Comparison of ENCODE assay signal across 13 cellular contexts in the genomic region with DNA sequence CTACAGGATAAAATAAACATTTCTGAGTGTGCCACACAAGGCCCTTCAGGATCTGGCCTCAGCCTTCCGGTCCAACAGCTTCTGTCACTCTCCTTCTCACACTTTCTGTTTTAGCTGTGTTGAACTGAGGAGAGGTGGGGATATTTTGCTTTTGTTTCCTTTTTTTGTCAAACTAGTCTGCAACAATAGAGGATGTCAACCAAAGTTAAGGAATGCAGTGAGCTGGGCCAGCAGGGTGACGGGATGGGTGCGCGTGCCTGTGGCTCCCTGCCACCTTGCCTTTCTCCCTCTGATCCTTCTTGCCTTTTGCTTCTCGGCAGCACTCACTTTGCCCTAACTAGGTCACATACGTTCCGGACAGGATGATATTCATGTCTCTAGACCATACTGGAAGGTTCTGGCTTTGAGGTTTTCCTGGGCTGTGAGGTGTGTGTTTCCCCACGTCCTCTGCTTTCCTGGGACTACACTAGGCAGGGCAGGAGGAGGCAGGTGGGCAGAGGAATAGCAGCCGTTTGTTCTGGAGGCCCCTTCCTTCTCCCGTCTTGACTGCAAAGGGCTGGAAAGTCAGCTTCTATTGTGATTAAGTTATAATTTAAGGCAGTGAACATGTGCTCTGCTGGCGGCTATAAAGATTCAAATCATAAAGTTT.
DNase-seq lines count a peak whose midpoint lies in the region; ATAC-seq and TF ChIP-seq lines count a peak whose summit lies in the region.
"Had no signal": no experiment of that assay in that cellular context is flagged by ENCODE, and none has a peak within 500 bp of the region (broad histone marks: within the 10 kb centered on the region; RNA-seq: fewer than 3 reads in every experiment).

No MANE protein-coding gene starts in this region.

- H3K36me3 Mint-ChIP-seq in activated naive CD4-positive, alpha-beta T cell treated with anti-CD3 and anti-CD28 coated beads, Interleukin-2, amount 50 U/mL, for 24 hours, result peaks cover 2% of the 10 kb centered on the region
- H3K36me3 Mint-ChIP-seq in activated T-helper 1 cell treated with anti-CD3 and anti-CD28 coated beads, Interleukin-12 subunit alpha, Interleukin-12 subunit beta, Interleukin-2, Interleukin-4 antibody, amounts not matched to agents 30 ng/mL and 10 ng/mL and 1 ng/mL, durations not matched to agents 14 hours and 24 hours and 36 hours (ENCODE audit: low read depth), result no peaks in the 10 kb centered on the region
- H3K36me3 Mint-ChIP-seq in mesothelial cell of epicardium, result no peaks in the 10 kb centered on the region
- H3K36me3 Mint-ChIP-seq in activated CD4-positive, alpha-beta memory T cell treated with anti-CD3 and anti-CD28 coated beads, Interleukin-2, amount 10 ng/mL, durations not matched to agents 7 days and 5 days (ENCODE audit: low read depth), result no peaks in the 10 kb centered on the region

- peaks cover 6% of the 10 kb centered on the region for H3K4me1 ChIP-seq in upper lobe of right lung

- H3K27ac Mint-ChIP-seq in activated naive CD4-positive, alpha-beta T cell treated with anti-CD3 and anti-CD28 coated beads, Interleukin-2, amount 50 U/mL, for 24 hours, result no peak overlapping the region
- no peak overlapping the region for H3K27ac Mint-ChIP-seq in activated T-helper 1 cell treated with anti-CD3 and anti-CD28 coated beads, Interleukin-12 subunit alpha, Interleukin-12 subunit beta, Interleukin-2, Interleukin-4 antibody, amounts not matched to agents 30 ng/mL and 10 ng/mL and 1 ng/mL, durations not matched to agents 14 hours and 24 hours and 36 hours
- H3K27ac Mint-ChIP-seq in mesothelial cell of epicardium, result peak overlapping the region; percentile 21
- H3K27ac Mint-ChIP-seq in activated CD4-positive, alpha-beta memory T cell treated with anti-CD3 and anti-CD28 coated beads, Interleukin-2, amount 10 ng/mL, durations not matched to agents 7 days and 5 days, result no peak overlapping the region
- H3K27ac Mint-ChIP-seq: activated CD8-positive, alpha-beta T cell treated with anti-CD3 and anti-CD28 coated beads, Interleukin-2, amount 10 ng/mL, durations not matched to agents 7 days and 5 days; activated naive CD4-positive, alpha-beta T cell treated with anti-CD3 and anti-CD28 coated beads, Interleukin-2, amount 50 U/mL, for 72 hours had no signal

- no peaks in the 10 kb centered on the region for H3K27me3 ChIP-seq in upper lobe of right lung

- DNase-seq in activated naive CD4-positive, alpha-beta T cell treated with anti-CD3 and anti-CD28 coated beads, Interleukin-2, amount 50 U/mL, for 16 hours, result no peak
- DNase-seq in activated T-helper 1 cell treated with anti-CD3 and anti-CD28 coated beads, Interleukin-12 subunit alpha, Interleukin-12 subunit beta, Interleukin-2, Interleukin-4 antibody, amounts not matched to agents 30 ng/mL and 10 ng/mL and 1 ng/mL, durations not matched to agents 14 hours and 24 hours and 36 hours (ENCODE audit: low spot score), result no peak
- no peak for DNase-seq in mesothelial cell of epicardium (ENCODE audit: low spot score in 2 of 2, unreplicated experiment in 2 of 2)
- no peak for DNase-seq in upper lobe of right lung
- no peak for DNase-seq in activated CD4-positive, alpha-beta memory T cell treated with anti-CD3 and anti-CD28 coated beads, Interleukin-2, amount 10 ng/mL, durations not matched to agents 7 days and 5 days
- no peak for DNase-seq in foreskin melanocyte
- DNase-seq: activated CD8-positive, alpha-beta T cell treated with anti-CD3 and anti-CD28 coated beads, Interleukin-2, amount 10 ng/mL, durations not matched to agents 7 days and 5 days; left cardiac atrium; NCI-H1417; posterior cingulate gyrus had no signal

- CTCF ChIA-PET in activated CD4-positive, alpha-beta memory T cell treated with anti-CD3 and anti-CD28 coated beads, Interleukin-2, amount 10 ng/mL, durations not matched to agents 7 days and 5 days (lab: Charles Lee), result no interaction called here

- no peak overlapping the region for H3K4me3 ChIP-seq in upper lobe of right lung

- H3K27ac ChIP-seq in upper lobe of right lung, result no peak overlapping the region

- POLR2A ChIA-PET in activated CD4-positive, alpha-beta memory T cell treated with anti-CD3 and anti-CD28 coated beads, Interleukin-2, amount 10 ng/mL, durations not matched to agents 7 days and 5 days (lab: Charles Lee), result no interaction called here

- intact Hi-C loops in activated T-helper 1 cell treated with anti-CD3 and anti-CD28 coated beads, Interleukin-12 subunit alpha, Interleukin-12 subunit beta, Interleukin-2, Interleukin-4 antibody, amounts not matched to agents 30 ng/mL and 10 ng/mL and 1 ng/mL, durations not matched to agents 14 hours and 24 hours and 36 hours (cut with micrococcal nuclease), result no loop called here
- intact Hi-C loops in upper lobe of right lung (cut with DNase I), result no loop called here

- H3K9me3 ChIP-seq in upper lobe of right lung, result no peaks in the 10 kb centered on the region

- TF ChIP-seq CTCF in mesothelial cell of epicardium (IDR thresholded peaks at IDR 0.05; ENCODE audit: unreplicated experiment) (no peak), upper lobe of right lung (IDR thresholded peaks at IDR 0.05) (no peak)

- peaks cover 8% of the 10 kb centered on the region for H3K27me3 Mint-ChIP-seq in activated naive CD4-positive, alpha-beta T cell treated with anti-CD3 and anti-CD28 coated beads, Interleukin-2, amount 50 U/mL, for 24 hours
- H3K27me3 Mint-ChIP-seq in activated T-helper 1 cell treated with anti-CD3 and anti-CD28 coated beads, Interleukin-12 subunit alpha, Interleukin-12 subunit beta, Interleukin-2, Interleukin-4 antibody, amounts not matched to agents 30 ng/mL and 10 ng/mL and 1 ng/mL, durations not matched to agents 14 hours and 24 hours and 36 hours (ENCODE audit: insufficient read depth), result peaks cover 11% of the 10 kb centered on the region
- peaks cover 16% of the 10 kb centered on the region for H3K27me3 Mint-ChIP-seq in mesothelial cell of epicardium (ENCODE audit: low read depth)
- peaks cover 32% of the 10 kb centered on the region for H3K27me3 Mint-ChIP-seq in activated CD4-positive, alpha-beta memory T cell treated with anti-CD3 and anti-CD28 coated beads, Interleukin-2, amount 10 ng/mL, durations not matched to agents 7 days and 5 days

- H3K4me1 Mint-ChIP-seq in activated naive CD4-positive, alpha-beta T cell treated with anti-CD3 and anti-CD28 coated beads, Interleukin-2, amount 50 U/mL, for 24 hours, result peaks cover 9% of the 10 kb centered on the region
- H3K4me1 Mint-ChIP-seq in activated T-helper 1 cell treated with anti-CD3 and anti-CD28 coated beads, Interleukin-12 subunit alpha, Interleukin-12 subunit beta, Interleukin-2, Interleukin-4 antibody, amounts not matched to agents 30 ng/mL and 10 ng/mL and 1 ng/mL, durations not matched to agents 14 hours and 24 hours and 36 hours (ENCODE audit: low read depth), result peaks cover 11% of the 10 kb centered on the region
- H3K4me1 Mint-ChIP-seq in mesothelial cell of epicardium, result peaks cover 4% of the 10 kb centered on the region
- H3K4me1 Mint-ChIP-seq in activated CD4-positive, alpha-beta memory T cell treated with anti-CD3 and anti-CD28 coated beads, Interleukin-2, amount 10 ng/mL, durations not matched to agents 7 days and 5 days, result peaks cover 7% of the 10 kb centered on the region

- H3K4me3 Mint-ChIP-seq in activated naive CD4-positive, alpha-beta T cell treated with anti-CD3 and anti-CD28 coated beads, Interleukin-2, amount 50 U/mL, for 24 hours, result peak overlapping the region; percentile 24
- H3K4me3 Mint-ChIP-seq in activated T-helper 1 cell treated with anti-CD3 and anti-CD28 coated beads, Interleukin-12 subunit alpha, Interleukin-12 subunit beta, Interleukin-2, Interleukin-4 antibody, amounts not matched to agents 30 ng/mL and 10 ng/mL and 1 ng/mL, durations not matched to agents 14 hours and 24 hours and 36 hours, result peak overlapping the region; percentile 25
- H3K4me3 Mint-ChIP-seq in mesothelial cell of epicardium, result no peak overlapping the region
- H3K4me3 Mint-ChIP-seq in activated CD4-positive, alpha-beta memory T cell treated with anti-CD3 and anti-CD28 coated beads, Interleukin-2, amount 10 ng/mL, durations not matched to agents 7 days and 5 days, result no peak overlapping the region
- H3K4me3 Mint-ChIP-seq: activated CD8-positive, alpha-beta T cell treated with anti-CD3 and anti-CD28 coated beads, Interleukin-2, amount 10 ng/mL, durations not matched to agents 7 days and 5 days had no signal

- no peaks in the 10 kb centered on the region for H3K36me3 ChIP-seq in upper lobe of right lung

- ATAC-seq in upper lobe of right lung (peak; percentile 67), GM19324 (IDR thresholded peaks at IDR 0.05; ENCODE audit: low FRiP score, unreplicated experiment) (no peak)
- ATAC-seq: activated CD8-positive, alpha-beta T cell treated with anti-CD3 and anti-CD28 coated beads, Interleukin-2, amount 10 ng/mL, durations not matched to agents 7 days and 5 days; activated naive CD4-positive, alpha-beta T cell treated with anti-CD3 and anti-CD28 coated beads, Interleukin-2, amount 50 U/mL, for 72 hours; left cardiac atrium had no signal

- H3K9me3 Mint-ChIP-seq in activated naive CD4-positive, alpha-beta T cell treated with anti-CD3 and anti-CD28 coated beads, Interleukin-2, amount 50 U/mL, for 24 hours, result peaks cover 9% of the 10 kb centered on the region
- H3K9me3 Mint-ChIP-seq in activated T-helper 1 cell treated with anti-CD3 and anti-CD28 coated beads, Interleukin-12 subunit alpha, Interleukin-12 subunit beta, Interleukin-2, Interleukin-4 antibody, amounts not matched to agents 30 ng/mL and 10 ng/mL and 1 ng/mL, durations not matched to agents 14 hours and 24 hours and 36 hours, result no peaks in the 10 kb centered on the region
- peaks cover 9% of the 10 kb centered on the region for H3K9me3 Mint-ChIP-seq in mesothelial cell of epicardium
- no peaks in the 10 kb centered on the region for H3K9me3 Mint-ChIP-seq in activated CD4-positive, alpha-beta memory T cell treated with anti-CD3 and anti-CD28 coated beads, Interleukin-2, amount 10 ng/mL, durations not matched to agents 7 days and 5 days
- H3K9me3 Mint-ChIP-seq: activated naive CD4-positive, alpha-beta T cell treated with anti-CD3 and anti-CD28 coated beads, Interleukin-2, amount 50 U/mL, for 72 hours had no signal

Comparison
In these comparisons a context has a peak if more than half of its experiments do, and no peak if none do; other contexts are left out.
1. H3K4me3 Mint-ChIP-seq: peak in activated naive CD4-positive, alpha-beta T cell treated with anti-CD3 and anti-CD28 coated beads, Interleukin-2, amount 50 U/mL, for 24 hours (single experiment) and activated T-helper 1 cell treated with anti-CD3 and anti-CD28 coated beads, Interleukin-12 subunit alpha, Interleukin-12 subunit beta, Interleukin-2, Interleukin-4 antibody, amounts not matched to agents 30 ng/mL and 10 ng/mL and 1 ng/mL, durations not matched to agents 14 hours and 24 hours and 36 hours (single experiment); none in mesothelial cell of epicardium (single experiment) and activated CD4-positive, alpha-beta memory T cell treated with anti-CD3 and anti-CD28 coated beads, Interleukin-2, amount 10 ng/mL, durations not matched to agents 7 days and 5 days (single experiment).